Comparison of ENCODE assay signal across 11 cellular contexts in the genomic region with DNA sequence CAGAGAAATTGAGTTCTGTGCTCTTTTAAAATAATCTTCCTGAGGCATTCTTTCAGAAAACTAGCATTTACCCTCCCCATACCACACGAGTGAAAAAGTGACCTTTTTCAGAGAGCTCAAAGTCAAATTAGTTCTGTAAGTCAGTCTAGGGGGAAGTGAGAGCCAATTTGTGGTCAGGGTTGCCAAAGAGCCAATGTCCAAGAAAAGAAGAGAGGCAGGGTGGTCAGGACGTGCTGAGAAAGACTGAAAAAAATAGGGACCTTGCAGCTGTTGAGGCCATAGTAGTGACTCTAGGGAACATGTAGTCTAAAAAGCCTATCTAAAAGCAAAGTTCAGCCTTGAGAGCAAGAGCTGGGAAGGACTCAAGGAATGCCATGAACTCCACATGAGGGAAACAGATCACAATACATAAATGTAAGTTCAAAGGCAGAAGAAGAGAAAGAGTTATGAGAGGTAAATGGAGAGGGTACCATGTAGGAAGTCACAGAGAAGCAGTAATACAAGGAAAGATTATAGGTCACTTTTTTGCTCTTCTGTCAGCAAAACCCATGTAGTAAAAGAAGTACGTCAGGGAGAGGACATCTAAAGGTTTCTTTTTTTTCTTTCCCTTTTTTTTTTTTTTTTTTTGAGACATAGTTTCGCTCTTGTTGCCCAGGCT.
DNase-seq lines count a peak whose midpoint lies in the region; ATAC-seq, FAIRE-seq and TF ChIP-seq lines count a peak whose summit lies in the region.
"Had no signal": no experiment of that assay in that cellular context is flagged by ENCODE, and none has a peak within 500 bp of the region (broad histone marks: within the 10 kb centered on the region; RNA-seq: fewer than 3 reads in every experiment).

No MANE protein-coding gene starts in this region.

- intact Hi-C loops in PC-9 (cut with micrococcal nuclease; ENCODE audit: unreplicated experiment) = no loop called here
- intact Hi-C loops in Calu3 (cut with micrococcal nuclease; ENCODE audit: unreplicated experiment) = no loop called here
- intact Hi-C loops in activated T-helper 1 cell treated with anti-CD3 and anti-CD28 coated beads, Interleukin-12 subunit alpha, Interleukin-12 subunit beta, Interleukin-2, Interleukin-4 antibody, amounts not matched to agents 30 ng/mL and 10 ng/mL and 1 ng/mL, durations not matched to agents 14 hours and 24 hours and 36 hours (cut with micrococcal nuclease) = no loop called here

- H3F3A ChIP-seq in PC-9 (ENCODE audit: insufficient read depth, low read depth) = no peaks in the 10 kb centered on the region

- POLR2A ChIA-PET in A549 (lab: Yijun Ruan, JAX) = no interaction called here
- POLR2A ChIA-PET in PC-9 (lab: Charles Lee; ENCODE audit: unreplicated experiment) = no interaction called here

- no peaks in the 10 kb centered on the region for H3K27me3 ChIP-seq in PC-9 (ENCODE audit: insufficient read depth, low read depth)

- H3K4me1 Mint-ChIP-seq in Calu3 (ENCODE audit: low read depth, unreplicated experiment) = no peaks in the 10 kb centered on the region
- H3K4me1 Mint-ChIP-seq in activated T-helper 1 cell treated with anti-CD3 and anti-CD28 coated beads, Interleukin-12 subunit alpha, Interleukin-12 subunit beta, Interleukin-2, Interleukin-4 antibody, amounts not matched to agents 30 ng/mL and 10 ng/mL and 1 ng/mL, durations not matched to agents 14 hours and 24 hours and 36 hours (ENCODE audit: low read depth) = no peaks in the 10 kb centered on the region
- H3K4me1 Mint-ChIP-seq: activated naive CD8-positive, alpha-beta T cell treated with anti-CD3 and anti-CD28 coated beads for 36 hours had no signal

- H3K36me3 ChIP-seq in PC-9 (ENCODE audit: low read depth) = no peaks in the 10 kb centered on the region

- WGBS in A549 (ENCODE audit: missing lambda C conversion rate) = 72% methylated on average over 4 of the region's 4 CpGs

- H3K9me2 ChIP-seq in PC-9 (ENCODE audit: insufficient read depth) = no peaks in the 10 kb centered on the region

- H3K4me2 ChIP-seq in A549 (no peak overlapping the region), PC-9 (no peak overlapping the region)

- TF ChIP-seq RAD21 in A549 (conservative IDR thresholded peaks at IDR 0.05 in 1 of 2, IDR thresholded peaks at IDR 0.05 in 1 of 2) = no peak

- DNase-seq in A549 (ENCODE audit: low read depth in 1 of 2, low spot score in 1 of 2) (no peak), islet precursor cell (no peak), PC-9 (no peak), Calu3 (no peak)
- DNase-seq in activated T-helper 1 cell treated with anti-CD3 and anti-CD28 coated beads, Interleukin-12 subunit alpha, Interleukin-12 subunit beta, Interleukin-2, Interleukin-4 antibody, amounts not matched to agents 30 ng/mL and 10 ng/mL and 1 ng/mL, durations not matched to agents 14 hours and 24 hours and 36 hours (ENCODE audit: low spot score) = no peak
- DNase-seq: activated naive CD8-positive, alpha-beta T cell treated with anti-CD3 and anti-CD28 coated beads for 36 hours; NCI-H1436 treated with DMSO at 0.1 percent for 48 hours had no signal

- H3K9me3 Mint-ChIP-seq in Calu3 (ENCODE audit: low read depth, unreplicated experiment) = peaks cover 2% of the 10 kb centered on the region
- H3K9me3 Mint-ChIP-seq in activated T-helper 1 cell treated with anti-CD3 and anti-CD28 coated beads, Interleukin-12 subunit alpha, Interleukin-12 subunit beta, Interleukin-2, Interleukin-4 antibody, amounts not matched to agents 30 ng/mL and 10 ng/mL and 1 ng/mL, durations not matched to agents 14 hours and 24 hours and 36 hours = peaks cover 15% of the 10 kb centered on the region
- H3K9me3 Mint-ChIP-seq: activated naive CD8-positive, alpha-beta T cell treated with anti-CD3 and anti-CD28 coated beads for 36 hours had no signal

- no peak overlapping the region for H3K4me3 ChIP-seq in A549
- H3K4me3 ChIP-seq in PC-9 = no peak overlapping the region

- no peaks in the 10 kb centered on the region for H3K4me1 ChIP-seq in A549
- H3K4me1 ChIP-seq in PC-9 (replicated peaks; ENCODE audit: insufficient read depth) = no peaks in the 10 kb centered on the region

- H3K79me2 ChIP-seq in PC-9 (ENCODE audit: low read depth) = no peaks in the 10 kb centered on the region

- no peak overlapping the region for H2AFZ ChIP-seq in PC-9

- H3K27me3 Mint-ChIP-seq in Calu3 (ENCODE audit: unreplicated experiment) = no peaks in the 10 kb centered on the region
- H3K27me3 Mint-ChIP-seq in activated T-helper 1 cell treated with anti-CD3 and anti-CD28 coated beads, Interleukin-12 subunit alpha, Interleukin-12 subunit beta, Interleukin-2, Interleukin-4 antibody, amounts not matched to agents 30 ng/mL and 10 ng/mL and 1 ng/mL, durations not matched to agents 14 hours and 24 hours and 36 hours (ENCODE audit: insufficient read depth) = no peaks in the 10 kb centered on the region

- CTCF ChIA-PET in A549 (lab: Yijun Ruan, JAX) = no interaction called here
- CTCF ChIA-PET in PC-9 (lab: Charles Lee) = no interaction called here
- CTCF ChIA-PET in Calu3 (lab: Charles Lee) = no interaction called here

- no peak for TF ChIP-seq POLR2A in A549 (IDR thresholded peaks at IDR 0.05; ENCODE audit: low read length)

- no peak for ATAC-seq in A549
- ATAC-seq in GM19324 (IDR thresholded peaks at IDR 0.05; ENCODE audit: low FRiP score, unreplicated experiment) = peak; percentile 95
- ATAC-seq in HG02678 (IDR thresholded peaks at IDR 0.05; ENCODE audit: unreplicated experiment) = peak; percentile 98
- ATAC-seq in HG03457 (IDR thresholded peaks at IDR 0.05; ENCODE audit: unreplicated experiment) = peak; percentile 98

- H3K4me3 Mint-ChIP-seq in Calu3 (ENCODE audit: low read depth, unreplicated experiment) = no peak overlapping the region
- H3K4me3 Mint-ChIP-seq in activated T-helper 1 cell treated with anti-CD3 and anti-CD28 coated beads, Interleukin-12 subunit alpha, Interleukin-12 subunit beta, Interleukin-2, Interleukin-4 antibody, amounts not matched to agents 30 ng/mL and 10 ng/mL and 1 ng/mL, durations not matched to agents 14 hours and 24 hours and 36 hours = no peak overlapping the region
- H3K4me3 Mint-ChIP-seq: activated naive CD8-positive, alpha-beta T cell treated with anti-CD3 and anti-CD28 coated beads for 36 hours had no signal

- no peaks in the 10 kb centered on the region for H4K20me1 ChIP-seq in PC-9 (ENCODE audit: insufficient read depth)

- no peaks in the 10 kb centered on the region for H3K36me3 Mint-ChIP-seq in Calu3 (ENCODE audit: insufficient read depth, unreplicated experiment)
- no peaks in the 10 kb centered on the region for H3K36me3 Mint-ChIP-seq in activated T-helper 1 cell treated with anti-CD3 and anti-CD28 coated beads, Interleukin-12 subunit alpha, Interleukin-12 subunit beta, Interleukin-2, Interleukin-4 antibody, amounts not matched to agents 30 ng/mL and 10 ng/mL and 1 ng/mL, durations not matched to agents 14 hours and 24 hours and 36 hours (ENCODE audit: low read depth)
- H3K36me3 Mint-ChIP-seq: activated naive CD8-positive, alpha-beta T cell treated with anti-CD3 and anti-CD28 coated beads for 36 hours had no signal

- BruUV-seq in PC-9 (replicated peaks; lab: Mats Ljungman, UMichigan) (no TSS peak), Calu3 (replicated peaks; lab: Mats Ljungman, UMichigan) (no TSS peak)

- H3K9me3 ChIP-seq in A549 (no peaks in the 10 kb centered on the region), PC-9 (ENCODE audit: insufficient read depth, low read depth) (no peaks in the 10 kb centered on the region)

- H3K27ac ChIP-seq in A549 (no peak overlapping the region; a peak in 1 of 6 replicates), PC-9 (no peak overlapping the region)

- TF ChIP-seq EP300 in A549 (IDR thresholded peaks at IDR 0.05) = no peak

- no peak overlapping the region for H3K27ac Mint-ChIP-seq in Calu3 (ENCODE audit: unreplicated experiment)
- no peak overlapping the region for H3K27ac Mint-ChIP-seq in activated T-helper 1 cell treated with anti-CD3 and anti-CD28 coated beads, Interleukin-12 subunit alpha, Interleukin-12 subunit beta, Interleukin-2, Interleukin-4 antibody, amounts not matched to agents 30 ng/mL and 10 ng/mL and 1 ng/mL, durations not matched to agents 14 hours and 24 hours and 36 hours
- H3K27ac Mint-ChIP-seq: activated naive CD8-positive, alpha-beta T cell treated with anti-CD3 and anti-CD28 coated beads for 36 hours had no signal

- TF ChIP-seq CTCF in A549 (IDR thresholded peaks at IDR 0.05) (no peak), PC-9 (conservative IDR thresholded peaks at IDR 0.05) (no peak), Calu3 (IDR thresholded peaks at IDR 0.05; ENCODE audit: unreplicated experiment) (no peak)

- peak; percentile 63 for FAIRE-seq in A549 (lab: Jason Lieb, UNC)
- FAIRE-seq: A204.1 had no signal

TF ChIP-seq in A549, 52 proteins besides CTCF, POLR2A, EP300 and RAD21 (continues in another document):
- TF ChIP-seq RARB (CRISPR knock-in tag; IDR thresholded peaks at IDR 0.05) (no peak), CHD4 (IDR thresholded peaks at IDR 0.05; ENCODE audit: borderline replicate concordance) (no peak), EHF (CRISPR knock-in tag; IDR thresholded peaks at IDR 0.05) (no peak), MYC (IDR thresholded peaks at IDR 0.05; ENCODE audit: borderline replicate concordance, low read length) (no peak), NPAS2 (CRISPR knock-in tag; IDR thresholded peaks at IDR 0.05; ENCODE audit: borderline replicate concordance) (no peak), RFX5 (IDR thresholded peaks at IDR 0.05) (no peak), HDAC2 (IDR thresholded peaks at IDR 0.05) (no peak), GATA3 (IDR thresholded peaks at IDR 0.05; ENCODE audit: borderline replicate concordance) (no peak), FOXS1 (CRISPR knock-in tag; IDR thresholded peaks at IDR 0.05) (no peak), JUNB (IDR thresholded peaks at IDR 0.05) (no peak), NR3C1 (IDR thresholded peaks at IDR 0.05) (no peak), JUN (IDR thresholded peaks at IDR 0.05) (no peak), MAZ (IDR thresholded peaks at IDR 0.05; ENCODE audit: borderline replicate concordance, low read depth, low read length) (no peak), HOXB5 (CRISPR knock-in tag; IDR thresholded peaks at IDR 0.05) (no peak)
- TF ChIP-seq, protein P1, sequence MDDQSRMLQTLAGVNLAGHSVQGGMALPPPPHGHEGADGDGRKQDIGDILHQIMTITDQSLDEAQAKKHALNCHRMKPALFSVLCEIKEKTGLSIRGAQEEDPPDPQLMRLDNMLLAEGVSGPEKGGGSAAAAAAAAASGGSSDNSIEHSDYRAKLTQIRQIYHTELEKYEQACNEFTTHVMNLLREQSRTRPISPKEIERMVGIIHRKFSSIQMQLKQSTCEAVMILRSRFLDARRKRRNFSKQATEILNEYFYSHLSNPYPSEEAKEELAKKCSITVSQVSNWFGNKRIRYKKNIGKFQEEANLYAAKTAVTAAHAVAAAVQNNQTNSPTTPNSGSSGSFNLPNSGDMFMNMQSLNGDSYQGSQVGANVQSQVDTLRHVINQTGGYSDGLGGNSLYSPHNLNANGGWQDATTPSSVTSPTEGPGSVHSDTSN (IDR thresholded peaks at IDR 0.05) = no peak

Comparison
In these comparisons a context has a peak if more than half of its experiments do, and no peak if none do; other contexts are left out.
1. ATAC-seq: peak in GM19324 (single experiment), HG02678 (single experiment) and HG03457 (single experiment); none in A549 (0 of 2).